Comparison of ENCODE assay signal across 9 cellular contexts in the genomic region with DNA sequence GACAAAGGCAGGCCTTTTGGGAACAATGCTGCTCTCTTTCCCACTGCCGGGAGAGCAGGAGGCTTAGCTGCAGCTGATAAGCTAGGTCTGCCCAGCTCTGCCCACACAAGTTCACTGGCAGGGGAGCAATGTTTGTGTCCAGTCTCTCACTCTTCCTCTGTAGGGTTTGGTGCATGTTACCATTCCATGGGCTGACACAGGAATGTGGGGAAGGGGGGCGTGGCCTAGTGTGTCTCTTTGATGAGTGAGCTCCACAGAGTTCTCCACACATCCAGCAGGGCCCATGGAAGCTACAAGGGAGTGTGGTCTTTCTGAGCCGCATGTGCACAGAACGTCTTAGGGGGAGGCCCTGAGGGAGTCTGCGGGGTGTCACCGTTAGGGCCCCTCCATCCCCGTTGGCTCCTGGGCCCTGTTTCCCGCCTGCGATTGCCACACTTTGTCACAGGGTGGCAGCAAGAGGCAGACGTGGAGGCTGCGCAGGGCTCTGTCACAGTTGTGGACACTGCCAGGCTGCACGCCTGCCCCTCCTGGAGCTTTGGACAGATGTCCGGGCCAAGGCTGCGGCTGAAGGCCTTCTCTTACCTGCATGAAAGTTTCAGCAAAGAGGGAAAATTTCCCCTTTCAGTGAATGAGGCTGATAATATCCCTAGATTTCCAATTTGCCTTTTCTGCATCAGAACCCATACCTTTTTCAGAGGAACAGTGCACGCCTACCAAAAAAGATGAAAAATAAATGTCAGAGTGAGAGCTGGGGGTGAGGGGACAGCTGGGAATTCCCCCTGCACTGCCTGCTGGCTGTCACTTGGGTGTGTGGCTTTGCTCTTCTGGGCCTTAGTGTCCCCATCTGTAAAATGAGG. TPM values are rescaled to one million over a fixed set of nuclear protein-coding genes. Genes with fewer than 3 reads are reported as not detected.
DNase-seq lines count a peak whose midpoint lies in the region; ATAC-seq lines count a peak whose summit lies in the region.
"Had no signal": no experiment of that assay in that cellular context is flagged by ENCODE, and none has a peak within 500 bp of the region (broad histone marks: within the 10 kb centered on the region; RNA-seq: fewer than 3 reads in every experiment).

No MANE protein-coding gene starts in this region.

- H3K27ac Mint-ChIP-seq in T-cell = no peak overlapping the region

- DNase-seq in D341Med (ENCODE audit: low spot score) (peak; percentile 83), HPDE6-E6E7 (ENCODE audit: extremely low spot score) (peak; percentile 4), SHP77 treated with DMSO at 0.1 percent for 48 hours (lab: John Stamatoyannopoulos, UW) (peak; percentile 41), head of caudate nucleus (peak; percentile 39 to 86 (median 70)), sciatic nerve (ENCODE audit: low spot score) (no peak), T-cell (no peak)
- no peak for DNase-seq in activated CD4-positive, CD25-positive, alpha-beta regulatory T cell (lab: John Stamatoyannopoulos, UW)
- no peak for DNase-seq in activated CD4-positive, alpha-beta T cell treated with anti-CD3 and anti-CD28 coated beads, Interleukin-2, amount 50 U/mL, for 48 hours

- POLR2A ChIA-PET in T-cell (lab: Charles Lee) = no interaction called here

- peaks cover 12 to 20% of the 10 kb centered on the region in 2 donors for H3K27me3 Mint-ChIP-seq in T-cell

- H3K36me3 Mint-ChIP-seq in T-cell = no peaks in the 10 kb centered on the region

- H3K4me3 Mint-ChIP-seq in T-cell = no peak overlapping the region
- H3K4me3 Mint-ChIP-seq: central memory CD8-positive, alpha-beta T cell had no signal

- CTCF ChIA-PET in T-cell (lab: Charles Lee) = no interaction called here

- no peaks in the 10 kb centered on the region for H3K9me3 Mint-ChIP-seq in T-cell
- H3K9me3 Mint-ChIP-seq: central memory CD8-positive, alpha-beta T cell had no signal

- ATAC-seq in sciatic nerve (peak; percentile 85), T-cell (replicated peaks in 1 of 4) (no peak)

- H3K4me1 Mint-ChIP-seq in T-cell = no peaks in the 10 kb centered on the region
- H3K4me1 Mint-ChIP-seq: central memory CD8-positive, alpha-beta T cell had no signal

- intact Hi-C loops in head of caudate nucleus (cut with DNase I) = no loop called here
- intact Hi-C loops in sciatic nerve (cut with DNase I) = no loop called here

RNA-seq across cellular contexts. Expression of a gene that starts 24.3 kb away (rescaled TPM):
- 6.9 TPM for total RNA-seq in sciatic nerve
- not detected for total RNA-seq in T-cell

Comparison
In these comparisons a context has a peak if more than half of its experiments do, and no peak if none do; other contexts are left out.
1. DNase-seq: peak in D341Med (single experiment), HPDE6-E6E7 (single experiment), SHP77 treated with DMSO at 0.1 percent for 48 hours (single experiment) and head of caudate nucleus (42 of 42); none in sciatic nerve (single experiment), activated CD4-positive, CD25-positive, alpha-beta regulatory T cell (0 of 4), activated CD4-positive, alpha-beta T cell treated with anti-CD3 and anti-CD28 coated beads, Interleukin-2, amount 50 U/mL, for 48 hours (0 of 2) and T-cell (0 of 34).